ENCODE assay signal across 23 cellular contexts in genomic region chr1:227094249-227094966, GRCh38.
DNase-seq lines count a peak whose midpoint lies in the region; ATAC-seq, FAIRE-seq and TF ChIP-seq lines count a peak whose summit lies in the region.
"Had no signal": no experiment of that assay in that cellular context is flagged by ENCODE, and none has a peak within 500 bp of the region (broad histone marks: within the 10 kb centered on the region; RNA-seq: fewer than 3 reads in every experiment).

No MANE protein-coding gene starts in this region.

- TF ChIP-seq CTCF in Caco-2 (IDR thresholded peaks at IDR 0.05; ENCODE audit: insufficient read depth in 1 of 2, low read depth in 1 of 2, low read length in 1 of 2, severe bottlenecking in 1 of 2, unreplicated experiment in 1 of 2) (no peak), bronchial epithelial cell (IDR thresholded peaks at IDR 0.05; ENCODE audit: insufficient read depth, low read length, severe bottlenecking) (no peak), mucosa of descending colon (IDR thresholded peaks at IDR 0.05) (no peak), left ventricle myocardium inferior (IDR thresholded peaks at IDR 0.05; ENCODE audit: borderline replicate concordance) (no peak), GM10248 (IDR thresholded peaks at IDR 0.05; ENCODE audit: control extremely low read depth, extremely low read depth, low read depth, missing control alignments) (no peak), omental fat pad (IDR thresholded peaks at IDR 0.05) (no peak)

- DNase-seq in Caco-2 (no peak), HuH-7 (ENCODE audit: low spot score) (peak; percentile 46), bronchial epithelial cell (ENCODE audit: low read depth) (peak; percentile 12), mucosa of descending colon (peak in 1 of 3 donors; percentile 32), left ventricle myocardium inferior (no peak), AML-193 (lab: John Stamatoyannopoulos, UW) (no peak), GM10248 (ENCODE audit: extremely low spot score) (no peak), omental fat pad (ENCODE audit: low spot score) (no peak)
- DNase-seq: activated CD4-positive, alpha-beta T cell treated with anti-CD3 and anti-CD28 coated beads, Interleukin-2, amount 50 U/mL, for 4 hours; activated T-cell treated with anti-CD3 and anti-CD28 coated beads for 4 hours; brain microvascular endothelial cell; CD8-positive, alpha-beta T cell; esophagus squamous epithelium; head of caudate nucleus; IMR-90; NCI-H82; retina; RPMI8226; stimulated activated naive CD8-positive, alpha-beta T cell treated with anti-CD3 and anti-CD28 coated beads, Interleukin-15, Interleukin-2, amounts not matched to agents 100 U/mL and 50 U/mL, for 24 hours had no signal

- peaks cover 15% of the 10 kb centered on the region for H3K36me3 Mint-ChIP-seq in Caco-2 (ENCODE audit: insufficient read depth, unreplicated experiment)
- H3K36me3 Mint-ChIP-seq: activated naive CD4-positive, alpha-beta T cell treated with anti-CD3 and anti-CD28 coated beads, Interleukin-2, amount 50 U/mL, for 24 hours; CD8-positive, alpha-beta T cell had no signal

- ATAC-seq in mucosa of descending colon (peak; percentile 83), omental fat pad (ENCODE audit: low FRiP score) (no peak)
- ATAC-seq: CD8-positive, alpha-beta T cell; stimulated activated naive CD8-positive, alpha-beta T cell treated with anti-CD3 and anti-CD28 coated beads, Interleukin-15, Interleukin-2, amounts not matched to agents 100 U/mL and 50 U/mL, for 24 hours had no signal

- no peak overlapping the region for H3K4me3 Mint-ChIP-seq in Caco-2 (ENCODE audit: unreplicated experiment)
- H3K4me3 Mint-ChIP-seq: activated naive CD4-positive, alpha-beta T cell treated with anti-CD3 and anti-CD28 coated beads, Interleukin-2, amount 50 U/mL, for 24 hours; CD8-positive, alpha-beta T cell; dendritic cell treated with granulocyte-macrophage colony-stimulating factor and Interleukin-4, amounts not matched to agents 40 ng/mL and 50 ng/mL, for 4 days; neural progenitor cell had no signal

- POLR2A ChIA-PET in Caco-2 (lab: Charles Lee) (no interaction called here), GM10248 (lab: Yijun Ruan, JAX) (no interaction called here)

- FAIRE-seq in bronchial epithelial cell (lab: Jason Lieb, UNC), result peak; percentile 36
- FAIRE-seq: urothelium cell line had no signal

- BruUV-seq in Caco-2 (replicated peaks; lab: Mats Ljungman, UMichigan), result no TSS peak

- H3K9me3 ChIP-seq in Caco-2 (no peaks in the 10 kb centered on the region), mucosa of descending colon (no peaks in the 10 kb centered on the region), left ventricle myocardium inferior (replicated peaks) (no peaks in the 10 kb centered on the region)
- H3K9me3 ChIP-seq: esophagus squamous epithelium had no signal

- intact Hi-C loops in Caco-2 (cut with micrococcal nuclease; ENCODE audit: unreplicated experiment), result no loop called here
- intact Hi-C loops in mucosa of descending colon (cut with DNase I, micrococcal nuclease), result no loop called here
- intact Hi-C loops in left ventricle myocardium inferior (cut with micrococcal nuclease), result no loop called here

- no peaks in the 10 kb centered on the region for H3K36me3 ChIP-seq in Caco-2 (ENCODE audit: control insufficient read depth, insufficient read depth, low read length)
- peaks cover 2% of the 10 kb centered on the region for H3K36me3 ChIP-seq in bronchial epithelial cell (ENCODE audit: control insufficient read depth, insufficient read depth, low read length)
- no peaks in the 10 kb centered on the region for H3K36me3 ChIP-seq in mucosa of descending colon (ENCODE audit: low read depth)
- peaks cover 47% of the 10 kb centered on the region for H3K36me3 ChIP-seq in left ventricle myocardium inferior
- H3K36me3 ChIP-seq: brain microvascular endothelial cell, neural progenitor cell had no signal

- H3K9me3 Mint-ChIP-seq in Caco-2 (ENCODE audit: unreplicated experiment), result no peaks in the 10 kb centered on the region
- H3K9me3 Mint-ChIP-seq: activated naive CD4-positive, alpha-beta T cell treated with anti-CD3 and anti-CD28 coated beads, Interleukin-2, amount 50 U/mL, for 24 hours; CD8-positive, alpha-beta T cell; dendritic cell treated with granulocyte-macrophage colony-stimulating factor and Interleukin-4, amounts not matched to agents 40 ng/mL and 50 ng/mL, for 4 days; neural progenitor cell had no signal

- no peaks in the 10 kb centered on the region for H3K27me3 ChIP-seq in Caco-2 (replicated peaks; ENCODE audit: control insufficient read depth, insufficient read depth, low read length)
- H3K27me3 ChIP-seq in bronchial epithelial cell (ENCODE audit: control insufficient read depth, insufficient read depth, low read length), result no peaks in the 10 kb centered on the region
- H3K27me3 ChIP-seq in left ventricle myocardium inferior (ENCODE audit: low read depth), result no peaks in the 10 kb centered on the region
- H3K27me3 ChIP-seq: brain microvascular endothelial cell, esophagus squamous epithelium, neural progenitor cell had no signal

- peaks cover 19% of the 10 kb centered on the region for H3K4me1 Mint-ChIP-seq in Caco-2 (ENCODE audit: low read depth, unreplicated experiment)
- H3K4me1 Mint-ChIP-seq: activated naive CD4-positive, alpha-beta T cell treated with anti-CD3 and anti-CD28 coated beads, Interleukin-2, amount 50 U/mL, for 24 hours; neural progenitor cell had no signal

- H3K27me3 Mint-ChIP-seq in Caco-2 (ENCODE audit: insufficient read depth, unreplicated experiment), result no peaks in the 10 kb centered on the region
- H3K27me3 Mint-ChIP-seq: activated naive CD4-positive, alpha-beta T cell treated with anti-CD3 and anti-CD28 coated beads, Interleukin-2, amount 50 U/mL, for 24 hours; dendritic cell treated with granulocyte-macrophage colony-stimulating factor and Interleukin-4, amounts not matched to agents 40 ng/mL and 50 ng/mL, for 4 days had no signal

- CTCF ChIA-PET in Caco-2 (lab: Charles Lee) (no interaction called here), GM10248 (lab: Yijun Ruan, JAX) (interaction anchor here (1.1 to 1.2 kb wide), 2 partner anchors 17 to 28 kb away, joined by 3 read pairs; no protein-coding TSS in a partner anchor)

- peak overlapping the region; percentile 70 for H3K27ac Mint-ChIP-seq in Caco-2 (ENCODE audit: unreplicated experiment)
- H3K27ac Mint-ChIP-seq: activated naive CD4-positive, alpha-beta T cell treated with anti-CD3 and anti-CD28 coated beads, Interleukin-2, amount 50 U/mL, for 24 hours; CD8-positive, alpha-beta T cell; dendritic cell treated with granulocyte-macrophage colony-stimulating factor and Interleukin-4, amounts not matched to agents 40 ng/mL and 50 ng/mL, for 4 days; neural progenitor cell had no signal

- no peak overlapping the region for H3K27ac ChIP-seq in left ventricle myocardium inferior (replicated peaks)
- H3K27ac ChIP-seq: brain microvascular endothelial cell, esophagus squamous epithelium, neural progenitor cell had no signal

- H3K4me3 ChIP-seq in Caco-2 (ENCODE audit: low read depth, low read length) (no peak overlapping the region), bronchial epithelial cell (ENCODE audit: low read depth, low read length) (no peak overlapping the region), mucosa of descending colon (no peak overlapping the region), left ventricle myocardium inferior (no peak overlapping the region)
- H3K4me3 ChIP-seq: esophagus squamous epithelium, neural progenitor cell had no signal

- H3K4me1 ChIP-seq in Caco-2 (peaks cover 22% of the 10 kb centered on the region), mucosa of descending colon (ENCODE audit: low read depth) (peaks cover 13% of the 10 kb centered on the region), left ventricle myocardium inferior (peaks cover 21% of the 10 kb centered on the region)
- H3K4me1 ChIP-seq: neural progenitor cell had no signal

Comparison
In these comparisons a context has a peak if more than half of its experiments do, and no peak if none do; other contexts are left out.
1. DNase-seq: peak in HuH-7 (single experiment) and bronchial epithelial cell (single experiment); none in Caco-2 (0 of 2), left ventricle myocardium inferior (single experiment), AML-193 (0 of 2), GM10248 (single experiment) and omental fat pad (single experiment).